Comparison of ENCODE assay signal across 8 cellular contexts in the genomic region with DNA sequence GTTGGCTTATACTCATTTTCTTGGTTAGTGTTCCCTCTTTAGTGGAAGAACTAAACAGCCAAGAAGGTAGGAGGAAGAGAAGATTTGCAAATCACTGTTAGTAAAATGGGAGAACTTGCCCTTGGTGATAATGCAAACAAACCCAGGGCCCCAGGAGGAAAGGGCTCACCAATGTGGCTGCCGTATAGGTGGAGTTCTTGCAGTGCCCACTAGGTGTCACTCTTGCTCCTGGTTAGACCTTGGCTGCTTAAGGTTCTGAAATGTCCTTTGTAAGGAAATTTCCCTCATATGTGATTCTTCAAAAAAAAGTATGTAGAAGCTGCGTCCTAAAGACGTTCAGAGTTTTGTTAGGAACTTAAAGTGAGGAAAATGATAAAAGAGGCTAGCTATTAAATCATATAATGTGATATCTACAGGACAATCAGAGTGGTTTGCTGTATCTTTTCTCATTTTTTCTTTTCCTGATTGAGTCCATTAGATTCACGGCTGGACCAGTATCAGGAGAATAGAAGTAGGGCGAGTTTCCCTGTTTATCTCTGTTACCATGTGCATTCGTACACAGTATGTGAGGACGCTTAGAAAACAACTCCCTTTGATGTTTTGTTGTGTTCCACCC. TPM values are rescaled to one million over a fixed set of nuclear protein-coding genes. Genes with fewer than 3 reads are reported as not detected.
DNase-seq lines count a peak whose midpoint lies in the region; ATAC-seq, FAIRE-seq and TF ChIP-seq lines count a peak whose summit lies in the region.

No MANE protein-coding gene starts in this region.

- no peaks in the 10 kb centered on the region for H3K4me1 ChIP-seq in kidney (ENCODE audit: control insufficient read depth in 1 of 2, insufficient read depth in 1 of 2, low read depth in 1 of 2, low read length in 2 of 2)

- FAIRE-seq in kidney (lab: Jason Lieb, UNC), result peak; percentile 58

- H3K9ac ChIP-seq in kidney (ENCODE audit: low read length in 2 of 2), result no peak overlapping the region

- no peak for DNase-seq in Right ventricle myocardium inferior (ENCODE audit: missing footprints)
- no peak for DNase-seq in cardiac septum (ENCODE audit: low spot score)
- DNase-seq in NCI-H2029 (lab: John Stamatoyannopoulos, UW), result peak; percentile 30
- DNase-seq in T47D (ENCODE audit: low read depth in 1 of 2, low spot score in 1 of 2), result peak; percentile 25 to 67
- DNase-seq in kidney, result no peak
- DNase-seq in stimulated activated CD4-positive, alpha-beta T cell treated with anti-CD3 and anti-CD28 coated beads, Interleukin-2, amount 100 ng/mL, for 4 hours (ENCODE audit: low read depth), result peak; percentile 60

- peaks cover 13% of the 10 kb centered on the region in 2 donors for H3K36me3 ChIP-seq in kidney (ENCODE audit: control insufficient read depth in 1 of 2, insufficient read depth in 2 of 2, low read length in 2 of 2)

- TF ChIP-seq CTCF in VCaP (conservative IDR thresholded peaks at IDR 0.05) (peak; percentile 92), kidney (IDR thresholded peaks at IDR 0.05; ENCODE audit: borderline replicate concordance, extremely low read depth, insufficient read depth) (peak; percentile 88)

- H3K4me3 ChIP-seq in kidney (ENCODE audit: low read length in 2 of 2), result no peak overlapping the region

- in situ Hi-C loops in T47D (cut with HindIII; ENCODE audit: low pct_unique_long_range_greater_than_20kb, low sequenced_read_pairs), result no loop called here

- H3K9me3 ChIP-seq in kidney (ENCODE audit: control insufficient read depth in 1 of 2, low read length in 2 of 2), result no peaks in the 10 kb centered on the region

- H3K27ac ChIP-seq in VCaP, result no peak overlapping the region
- H3K27ac ChIP-seq in kidney (ENCODE audit: low read depth in 2 of 2, low read length in 2 of 2), result no peak overlapping the region

- ATAC-seq in Right ventricle myocardium inferior (peak; percentile 79), HG02852 (IDR thresholded peaks at IDR 0.05; ENCODE audit: unreplicated experiment) (peak; percentile 80)

- intact Hi-C loops in Right ventricle myocardium inferior (cut with DNase I), result loop anchor here (5.0 kb wide), 3 partner anchors 48 to 113 kb away; a partner anchor contains a TSS
- intact Hi-C loops in cardiac septum (cut with DNase I), result loop anchor here (5.0 kb wide), 3 partner anchors 48 to 132 kb away; a partner anchor contains a TSS
- intact Hi-C loops in kidney (cut with DNase I), result no loop called here

RNA-seq across cellular contexts. Expression of a gene that starts 48.6 kb away (rescaled TPM):
- total RNA-seq in Right ventricle myocardium inferior, result 15.8 TPM
- total RNA-seq in cardiac septum, result 10.5 TPM
- 11.4 TPM for total RNA-seq in kidney
- 15.7 TPM for polyA plus RNA-seq in kidney (ENCODE audit: insufficient read depth, low read depth, low replicate concordance)

Comparison
In these comparisons a context has a peak if more than half of its experiments do, and no peak if none do; other contexts are left out.
1. DNase-seq: peak in NCI-H2029 (single experiment), T47D (2 of 2) and stimulated activated CD4-positive, alpha-beta T cell treated with anti-CD3 and anti-CD28 coated beads, Interleukin-2, amount 100 ng/mL, for 4 hours (single experiment); none in Right ventricle myocardium inferior (single experiment), cardiac septum (single experiment) and kidney (single experiment).